In genomic region chr9:79694676-79695400, GRCh38 we compare ENCODE assay signal across 13 cellular contexts.
A peak's percentile ranks its signal among the peaks of the same experiment; 100 is the strongest.
DNase-seq lines count a peak whose midpoint lies in the region; ATAC-seq and TF ChIP-seq lines count a peak whose summit lies in the region.
"Had no signal": no experiment of that assay in that cellular context is flagged by ENCODE, and none has a peak within 500 bp of the region (broad histone marks: within the 10 kb centered on the region; RNA-seq: fewer than 3 reads in every experiment).

No MANE protein-coding gene starts in this region.

- H3K18ac ChIP-seq in trophoblast cell (ENCODE audit: low read length): no peak overlapping the region

- peak overlapping the region; percentile 77 for H3K4ac ChIP-seq in trophoblast cell (ENCODE audit: low read depth, low read length)

- H3K27me3 ChIP-seq in SJSA1 (replicated peaks): no peaks in the 10 kb centered on the region
- H3K27me3 ChIP-seq in trophoblast cell (ENCODE audit: insufficient read depth, low read length): no peaks in the 10 kb centered on the region
- H3K27me3 ChIP-seq: foreskin keratinocyte, suprapubic skin had no signal

- peak overlapping the region; percentile 84 for H4K91ac ChIP-seq in trophoblast cell (ENCODE audit: low read depth, low read length)

- peaks cover 22% of the 10 kb centered on the region for H3K4me1 ChIP-seq in SJSA1 (replicated peaks)
- peaks cover 23 to 40% of the 10 kb centered on the region in 2 experiments for H3K4me1 ChIP-seq in trophoblast cell (ENCODE audit: control insufficient read depth in 1 of 2, insufficient read depth in 2 of 2, low read length in 2 of 2)
- H3K4me1 ChIP-seq: foreskin keratinocyte had no signal

- ATAC-seq in GM21526 (IDR thresholded peaks at IDR 0.05; ENCODE audit: low FRiP score, unreplicated experiment) (no peak), GM21390 (IDR thresholded peaks at IDR 0.05; ENCODE audit: unreplicated experiment) (no peak)
- ATAC-seq: foreskin keratinocyte had no signal

- peak; percentile 76 for DNase-seq in GM04504 (ENCODE audit: low read depth)
- DNase-seq in SJSA1 (ENCODE audit: low read depth in 1 of 2, low spot score in 2 of 2): peak; percentile 75 to 81
- peak; percentile 86 for DNase-seq in fibroblast of villous mesenchyme (ENCODE audit: low read depth)
- DNase-seq in trophoblast cell: peak; percentile 35 to 66
- DNase-seq in cerebellar nuclear complex (lab: John Stamatoyannopoulos, UW): no peak
- no peak for DNase-seq in NCI-H446 treated with DMSO at 0.1 percent for 48 hours (lab: John Stamatoyannopoulos, UW)
- DNase-seq: activated CD4-positive, alpha-beta T cell treated with anti-CD3 and anti-CD28 coated beads for 1 hour; NCI-H2081 treated with DMSO at 0.1 percent for 48 hours; stimulated activated CD4-positive, alpha-beta T cell treated with anti-CD3 and anti-CD28 coated beads, Interleukin-1b, Interleukin-23, amount 100 ng/mL, for 48 hours had no signal

- H3K79me1 ChIP-seq in trophoblast cell (ENCODE audit: low read length): peaks cover 18% of the 10 kb centered on the region

- H3K4me3 ChIP-seq in SJSA1: no peak overlapping the region
- H3K4me3 ChIP-seq in fibroblast of villous mesenchyme (ENCODE audit: low read depth, low read length): no peak overlapping the region
- no peak overlapping the region for H3K4me3 ChIP-seq in trophoblast cell (ENCODE audit: low read depth, low read length)
- H3K4me3 ChIP-seq: suprapubic skin had no signal

- peak overlapping the region; percentile 89 for H2BK12ac ChIP-seq in trophoblast cell (ENCODE audit: low read length)

- no peak overlapping the region for H3K14ac ChIP-seq in trophoblast cell (ENCODE audit: low read length)

- H3K36me3 ChIP-seq in SJSA1 (no peaks in the 10 kb centered on the region), trophoblast cell (ENCODE audit: control insufficient read depth in 1 of 2, insufficient read depth in 2 of 2, low read length in 2 of 2) (peaks cover 0 to 2% of the 10 kb centered on the region in 2 experiments)
- H3K36me3 ChIP-seq: suprapubic skin had no signal

- no CpG with 5 or more reads among the region's 1 CpG for WGBS in trophoblast cell (ENCODE audit: extremely low coverage, insufficient coverage, insufficient read length)

- peak overlapping the region; percentile 71 for H2BK5ac ChIP-seq in trophoblast cell (ENCODE audit: low read depth, low read length, poor library complexity)

- no peak overlapping the region for H2AFZ ChIP-seq in trophoblast cell (ENCODE audit: insufficient read depth, low read length, poor library complexity)

- peak overlapping the region; percentile 17 for H3K4me2 ChIP-seq in trophoblast cell (ENCODE audit: low read length)

- H3K27ac ChIP-seq in SJSA1 (no peak overlapping the region), trophoblast cell (ENCODE audit: low read depth, low read length) (peak overlapping the region; percentile 62)
- H3K27ac ChIP-seq: foreskin keratinocyte, suprapubic skin had no signal

- no peak overlapping the region for H3K9ac ChIP-seq in trophoblast cell (ENCODE audit: low read length)

- H4K8ac ChIP-seq in trophoblast cell (ENCODE audit: low read depth, low read length): no peak overlapping the region

- no peaks in the 10 kb centered on the region for H3K9me3 ChIP-seq in SJSA1 (replicated peaks)
- H3K9me3 ChIP-seq in trophoblast cell (ENCODE audit: insufficient read depth, low read depth, low read length): no peaks in the 10 kb centered on the region
- H3K9me3 ChIP-seq: suprapubic skin had no signal

- H4K12ac ChIP-seq in trophoblast cell (ENCODE audit: low read depth, low read length): no peak overlapping the region

- H2AK5ac ChIP-seq in trophoblast cell (ENCODE audit: low read length): no peak overlapping the region

- no peaks in the 10 kb centered on the region for H3K79me2 ChIP-seq in trophoblast cell (ENCODE audit: control insufficient read depth, insufficient read depth, low read length, poor library complexity)

- H3K23ac ChIP-seq in trophoblast cell (ENCODE audit: low read length): no peak overlapping the region

- TF ChIP-seq CTCF in fibroblast of villous mesenchyme (IDR thresholded peaks at IDR 0.05; ENCODE audit: insufficient read depth, low read depth, low read length): peak; percentile 3

- H2BK120ac ChIP-seq in trophoblast cell (ENCODE audit: insufficient read depth, low read length, poor library complexity): peak overlapping the region; percentile 84

Comparison
In these comparisons a context has a peak if more than half of its experiments do, and no peak if none do; other contexts are left out.
1. DNase-seq: peak in GM04504 (single experiment), SJSA1 (2 of 2), fibroblast of villous mesenchyme (single experiment) and trophoblast cell (2 of 2); none in cerebellar nuclear complex (0 of 2) and NCI-H446 treated with DMSO at 0.1 percent for 48 hours (single experiment).